19 cellular contexts compared by ENCODE assay signal in genomic region chr14:96589577-96589976, GRCh38.
"Had no signal": no experiment of that assay in that cellular context is flagged by ENCODE, and none has a peak within 500 bp of the region (broad histone marks: within the 10 kb centered on the region; RNA-seq: fewer than 3 reads in every experiment).

No MANE protein-coding gene starts in this region.

- DNase-seq: cerebellar nuclear complex; effector memory CD8-positive, alpha-beta T cell; erythroblast; foreskin keratinocyte; kidney glomerular epithelial cell; mammary epithelial cell; naive thymus-derived CD4-positive, alpha-beta T cell; nephron progenitor cell; ovary; stimulated activated CD4-positive, alpha-beta T cell treated with anti-CD3 and anti-CD28 coated beads, Interleukin-2, amount 100 ng/mL, for 24 hours; stimulated activated CD4-positive, alpha-beta T cell treated with anti-CD3 and anti-CD28 coated beads, Interleukin-4, amount 100 ng/mL, for 4 hours; stimulated activated naive B cell treated with anti-CD40 and anti-IgM and Interleukin-4, amounts not matched to agents 10 μg/mL and 1 μg/mL and 100 μg/mL, for 72 hours; stimulated activated naive CD8-positive, alpha-beta T cell treated with anti-CD3 and anti-CD28 coated beads, Interleukin-15, amount 100 ng/mL, for 72 hours; trophoblast cell had no signal

- H3K36me3 ChIP-seq: ovary, right atrium auricular region had no signal

- H3K36me3 Mint-ChIP-seq: naive thymus-derived CD4-positive, alpha-beta T cell had no signal

- H3K4me3 Mint-ChIP-seq: effector memory CD8-positive, alpha-beta T cell; nephron progenitor cell; stimulated activated naive B cell treated with anti-CD40 and anti-IgM and Interleukin-4, amounts not matched to agents 10 μg/mL and 1 μg/mL and 100 μg/mL, for 72 hours had no signal

- H3K27ac ChIP-seq: foreskin keratinocyte, hepatocyte, ovary, right atrium auricular region had no signal

- H3K27ac Mint-ChIP-seq: dendritic cell treated with granulocyte-macrophage colony-stimulating factor and Interleukin-4, amounts not matched to agents 40 ng/mL and 50 ng/mL, for 4 days; effector memory CD8-positive, alpha-beta T cell; nephron progenitor cell; stimulated activated naive B cell treated with anti-CD40 and anti-IgM and Interleukin-4, amounts not matched to agents 10 μg/mL and 1 μg/mL and 100 μg/mL, for 72 hours; stimulated activated naive CD8-positive, alpha-beta T cell treated with anti-CD3 and anti-CD28 coated beads, Interleukin-15, amount 100 ng/mL, for 72 hours had no signal

- H3K9me3 Mint-ChIP-seq: dendritic cell treated with granulocyte-macrophage colony-stimulating factor and Interleukin-4, amounts not matched to agents 40 ng/mL and 50 ng/mL, for 4 days; effector memory CD8-positive, alpha-beta T cell; naive thymus-derived CD4-positive, alpha-beta T cell; nephron progenitor cell; stimulated activated naive B cell treated with anti-CD40 and anti-IgM and Interleukin-4, amounts not matched to agents 10 μg/mL and 1 μg/mL and 100 μg/mL, for 72 hours; stimulated activated naive CD8-positive, alpha-beta T cell treated with anti-CD3 and anti-CD28 coated beads, Interleukin-15, amount 100 ng/mL, for 72 hours had no signal

- H3K4me3 ChIP-seq: hepatocyte, ovary, right atrium auricular region had no signal

- FAIRE-seq: colon, urothelium cell line had no signal

- ATAC-seq: effector memory CD8-positive, alpha-beta T cell; foreskin keratinocyte; naive thymus-derived CD4-positive, alpha-beta T cell; stimulated activated naive B cell treated with anti-CD40 and anti-IgM and Interleukin-4, amounts not matched to agents 10 μg/mL and 1 μg/mL and 100 μg/mL, for 72 hours; stimulated activated naive CD8-positive, alpha-beta T cell treated with anti-CD3 and anti-CD28 coated beads, Interleukin-15, amount 100 ng/mL, for 72 hours had no signal

- H3K9me3 ChIP-seq: ovary, right atrium auricular region had no signal

- H3K27me3 ChIP-seq: ovary, right atrium auricular region had no signal

- H3K4me1 ChIP-seq: foreskin keratinocyte had no signal
